11 cellular contexts compared by ENCODE assay signal in the genomic region with DNA sequence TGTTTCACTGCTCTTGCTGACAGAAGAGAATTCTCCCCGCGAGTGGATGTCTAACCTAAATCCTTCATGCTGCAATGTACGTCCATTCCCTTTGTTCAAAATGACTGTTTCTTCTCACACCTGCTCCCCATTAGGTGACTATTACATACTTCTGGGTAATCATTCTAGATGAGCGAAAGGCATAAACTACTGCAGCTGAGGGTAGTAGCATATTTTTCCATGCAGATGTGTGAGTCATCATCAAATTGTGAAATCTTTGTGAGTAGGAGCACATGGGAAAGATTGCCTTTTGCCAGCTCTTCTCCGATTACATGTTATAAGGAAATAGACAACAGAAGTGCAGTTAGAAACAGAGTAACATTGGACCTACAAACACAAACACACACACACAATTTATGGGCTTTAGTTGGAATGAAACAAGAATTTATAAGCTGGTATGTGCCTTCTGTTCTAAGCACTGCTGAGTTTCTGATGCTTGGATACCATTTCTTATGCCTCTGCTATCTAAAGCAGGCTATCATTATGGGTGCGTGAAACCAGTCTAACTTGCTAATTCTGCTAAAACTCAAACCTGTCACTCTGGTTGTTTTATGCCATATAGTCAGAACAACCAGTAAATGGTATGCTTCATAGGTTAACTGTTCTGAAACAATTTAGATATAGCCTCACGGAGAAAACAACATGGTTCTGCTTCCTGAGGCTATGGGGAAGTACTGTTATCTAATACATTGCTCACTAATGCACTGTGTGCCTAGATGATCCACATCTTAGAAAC.
DNase-seq lines count a peak whose midpoint lies in the region; ATAC-seq and TF ChIP-seq lines count a peak whose summit lies in the region.
"Had no signal": no experiment of that assay in that cellular context is flagged by ENCODE, and none has a peak within 500 bp of the region (broad histone marks: within the 10 kb centered on the region; RNA-seq: fewer than 3 reads in every experiment).

No MANE protein-coding gene starts in this region.

- H3K27me3 Mint-ChIP-seq in chondrocyte (ENCODE audit: low read depth), result peaks cover 7% of the 10 kb centered on the region
- H3K27me3 Mint-ChIP-seq: effector memory CD8-positive, alpha-beta T cell had no signal

- peak overlapping the region; percentile 23; the same call in 1 of the 2 replicates for H3K4me2 ChIP-seq in IMR-90 (ENCODE audit: low read depth, low read length)

- peak overlapping the region; percentile 46 for H3K27ac Mint-ChIP-seq in chondrocyte (ENCODE audit: unreplicated experiment)
- H3K27ac Mint-ChIP-seq: effector memory CD8-positive, alpha-beta T cell; naive B cell had no signal

- dilution Hi-C loops in IMR-90 (cut with HindIII; ENCODE audit: low sequenced_read_pairs, unreplicated experiment), result no loop called here

- ATAC-seq in IMR-90 (ENCODE audit: low read depth) (peak; percentile 79), mucosa of descending colon (peak; percentile 94), HG02642 (IDR thresholded peaks at IDR 0.05; ENCODE audit: poor library complexity, unreplicated experiment) (no peak)
- ATAC-seq: effector memory CD8-positive, alpha-beta T cell had no signal

- no peak for TF ChIP-seq RAD21 in IMR-90 (IDR thresholded peaks at IDR 0.05; ENCODE audit: low read length)

- no peak overlapping the region for H3K4me3 ChIP-seq in IMR-90 (ENCODE audit: insufficient read depth, low read depth, low read length)
- no peak overlapping the region for H3K4me3 ChIP-seq in mucosa of descending colon

- H3K79me1 ChIP-seq in IMR-90 (ENCODE audit: low read depth in 1 of 2, low read length in 2 of 2), result no peaks in the 10 kb centered on the region

- no peaks in the 10 kb centered on the region for H3K27me3 ChIP-seq in IMR-90 (ENCODE audit: control insufficient read depth, insufficient read depth, low read length)

- peaks cover 30% of the 10 kb centered on the region for H3K4me1 Mint-ChIP-seq in chondrocyte (ENCODE audit: low read depth)
- H3K4me1 Mint-ChIP-seq: naive B cell had no signal

- H3K4me1 ChIP-seq in IMR-90 (ENCODE audit: control insufficient read depth, insufficient read depth, low read length) (peaks cover 1% of the 10 kb centered on the region; the same call in 1 of the 2 replicates), mucosa of descending colon (ENCODE audit: low read depth) (peaks cover 11% of the 10 kb centered on the region)

- no peak overlapping the region for H4K5ac ChIP-seq in IMR-90 (ENCODE audit: low read depth, low read length)

- no peak overlapping the region for H3K4me3 Mint-ChIP-seq in chondrocyte (ENCODE audit: unreplicated experiment)
- H3K4me3 Mint-ChIP-seq: effector memory CD8-positive, alpha-beta T cell; naive B cell had no signal

- H3K18ac ChIP-seq in IMR-90 (ENCODE audit: low read depth, low read length), result no peak overlapping the region; the same call in 1 of the 2 replicates

- H4K20me1 ChIP-seq in IMR-90 (ENCODE audit: insufficient read depth, low read length), result no peaks in the 10 kb centered on the region

- H3K9ac ChIP-seq in IMR-90 (ENCODE audit: low read depth, low read length), result no peak overlapping the region

- H3K23ac ChIP-seq in IMR-90 (ENCODE audit: low read depth, low read length), result no peak overlapping the region

- BruUV-seq in IMR-90 (replicated peaks; lab: Mats Ljungman, UMichigan), result no TSS peak

- no peak overlapping the region for H2AK5ac ChIP-seq in IMR-90 (ENCODE audit: low read depth, low read length)

- no CpG with 5 or more reads among the region's 7 CpGs for WGBS in IMR-90 (ENCODE audit: extremely low coverage in 2 of 2, insufficient read length in 1 of 2), 2 experiments

- CTCF ChIA-PET in IMR-90 (lab: Yijun Ruan, JAX), result no interaction called here

- intact Hi-C loops in IMR-90 (cut with micrococcal nuclease), result loop anchor here (10.0 kb wide), 1 partner anchor 1115 kb away; no protein-coding TSS in a partner anchor
- intact Hi-C loops in mucosa of descending colon (cut with DNase I, micrococcal nuclease), result no loop called here

- no peak overlapping the region for H2BK120ac ChIP-seq in IMR-90 (ENCODE audit: low read depth, low read length)

- POLR2A ChIA-PET in IMR-90 (lab: Charles Lee; ENCODE audit: unreplicated experiment), result no interaction called here

- DNase-seq in AG08396 (ENCODE audit: low spot score), result peak; percentile 60
- peak; percentile 83 for DNase-seq in IMR-90
- no peak for DNase-seq in chondrocyte (ENCODE audit: low spot score)
- DNase-seq in mucosa of descending colon, result peak in 1 of 3 donors; percentile 40
- no peak for DNase-seq in DMS79 (lab: John Stamatoyannopoulos, UW)
- DNase-seq in C1 segment of cervical spinal cord (lab: John Stamatoyannopoulos, UW), result no peak
- no peak for DNase-seq in SHP77 (lab: John Stamatoyannopoulos, UW)
- DNase-seq: effector memory CD8-positive, alpha-beta T cell; naive B cell; RPMI8226 had no signal

- H3K36me3 ChIP-seq in IMR-90 (ENCODE audit: control insufficient read depth, insufficient read depth, low read length), result no peaks in the 10 kb centered on the region
- H3K36me3 ChIP-seq in mucosa of descending colon (ENCODE audit: low read depth), result no peaks in the 10 kb centered on the region

- TF ChIP-seq CTCF in IMR-90 (conservative IDR thresholded peaks at IDR 0.05; ENCODE audit: low read depth, low read length), result no peak
- no peak for TF ChIP-seq CTCF in chondrocyte (IDR thresholded peaks at IDR 0.05)
- TF ChIP-seq CTCF in mucosa of descending colon (IDR thresholded peaks at IDR 0.05), result no peak

- in situ Hi-C loops in IMR-90 (cut with MboI; ENCODE audit: low sequenced_read_pairs), result no loop called here

- no peak overlapping the region for H2AK9ac ChIP-seq in IMR-90 (replicated peaks; ENCODE audit: low read depth, low read length, poor library complexity)

- H2BK15ac ChIP-seq in IMR-90 (ENCODE audit: low read depth, low read length), result no peak overlapping the region

- no peak overlapping the region for H4K91ac ChIP-seq in IMR-90 (ENCODE audit: insufficient read depth, low read depth, low read length)

- no peaks in the 10 kb centered on the region for H3K36me3 Mint-ChIP-seq in chondrocyte (ENCODE audit: low read depth)
- H3K36me3 Mint-ChIP-seq: naive B cell had no signal

- H3K4ac ChIP-seq in IMR-90 (ENCODE audit: low read depth, low read length), result no peak overlapping the region

- no peak overlapping the region for H3K27ac ChIP-seq in IMR-90 (ENCODE audit: insufficient read depth, low read length)

- H2BK20ac ChIP-seq in IMR-90 (ENCODE audit: low read depth, low read length), result no peak overlapping the region

- no peaks in the 10 kb centered on the region for H3K9me1 ChIP-seq in IMR-90 (ENCODE audit: insufficient read depth, low read length)

- H3K56ac ChIP-seq in IMR-90 (ENCODE audit: extremely low read depth, insufficient read depth, low read length), result no peak overlapping the region

- H3K9me3 ChIP-seq in IMR-90 (ENCODE audit: control insufficient read depth, insufficient read depth, low read length) (no peaks in the 10 kb centered on the region), mucosa of descending colon (no peaks in the 10 kb centered on the region)

- no peaks in the 10 kb centered on the region for H3K9me3 Mint-ChIP-seq in chondrocyte (ENCODE audit: low read depth)
- H3K9me3 Mint-ChIP-seq: naive B cell had no signal

- no peak overlapping the region for H4K8ac ChIP-seq in IMR-90 (ENCODE audit: low read depth in 2 of 2, low read length in 2 of 2)

- no peak for TF ChIP-seq POLR2A in IMR-90 (IDR thresholded peaks at IDR 0.05; ENCODE audit: low read depth, low read length)

- H2BK5ac ChIP-seq in IMR-90 (ENCODE audit: low read depth, low read length, poor library complexity, severe bottlenecking), result no peak overlapping the region

- no peak overlapping the region for H3K14ac ChIP-seq in IMR-90 (replicated peaks; ENCODE audit: low read depth, low read length)

- H2AFZ ChIP-seq in IMR-90 (replicated peaks; ENCODE audit: low read length, poor library complexity), result no peak overlapping the region

TF ChIP-seq in IMR-90, 13 proteins besides CTCF, POLR2A, EP300 and RAD21:
- TF ChIP-seq BHLHE40 (IDR thresholded peaks at IDR 0.05; ENCODE audit: low read depth, low read length), result no peak
- peak; percentile 34; the same call in 1 of the 2 replicates for TF ChIP-seq FOS (IDR thresholded peaks at IDR 0.05; ENCODE audit: low read depth, low read length)
- no peak for TF ChIP-seq SMC3 (IDR thresholded peaks at IDR 0.05; ENCODE audit: low read depth, low read length)
- TF ChIP-seq RCOR1 (IDR thresholded peaks at IDR 0.05; ENCODE audit: insufficient replicate concordance, low read length), result no peak
- peak; percentile 84 for TF ChIP-seq CEBPB (IDR thresholded peaks at IDR 0.05; ENCODE audit: low read depth, low read length)
- TF ChIP-seq NFE2L2 (IDR thresholded peaks at IDR 0.05; ENCODE audit: low read depth, low read length), result no peak
- TF ChIP-seq, protein P1, sequence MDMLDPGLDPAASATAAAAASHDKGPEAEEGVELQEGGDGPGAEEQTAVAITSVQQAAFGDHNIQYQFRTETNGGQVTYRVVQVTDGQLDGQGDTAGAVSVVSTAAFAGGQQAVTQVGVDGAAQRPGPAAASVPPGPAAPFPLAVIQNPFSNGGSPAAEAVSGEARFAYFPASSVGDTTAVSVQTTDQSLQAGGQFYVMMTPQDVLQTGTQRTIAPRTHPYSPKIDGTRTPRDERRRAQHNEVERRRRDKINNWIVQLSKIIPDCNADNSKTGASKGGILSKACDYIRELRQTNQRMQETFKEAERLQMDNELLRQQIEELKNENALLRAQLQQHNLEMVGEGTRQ (IDR thresholded peaks at IDR 0.05; ENCODE audit: low read depth, low read length), result no peak
- TF ChIP-seq CHD1 (IDR thresholded peaks at IDR 0.05; ENCODE audit: low read depth, low read length), result no peak
- TF ChIP-seq MAFK (IDR thresholded peaks at IDR 0.05; ENCODE audit: low read depth, low read length), result no peak
- TF ChIP-seq MXI1 (IDR thresholded peaks at IDR 0.05; ENCODE audit: borderline replicate concordance, low read depth, low read length), result no peak
- no peak for TF ChIP-seq RFX5 (IDR thresholded peaks at IDR 0.05; ENCODE audit: low read depth, low read length)
- no peak for TF ChIP-seq MAZ (IDR thresholded peaks at IDR 0.05; ENCODE audit: borderline replicate concordance, low read depth, low read length)
- TF ChIP-seq, protein P2, sequence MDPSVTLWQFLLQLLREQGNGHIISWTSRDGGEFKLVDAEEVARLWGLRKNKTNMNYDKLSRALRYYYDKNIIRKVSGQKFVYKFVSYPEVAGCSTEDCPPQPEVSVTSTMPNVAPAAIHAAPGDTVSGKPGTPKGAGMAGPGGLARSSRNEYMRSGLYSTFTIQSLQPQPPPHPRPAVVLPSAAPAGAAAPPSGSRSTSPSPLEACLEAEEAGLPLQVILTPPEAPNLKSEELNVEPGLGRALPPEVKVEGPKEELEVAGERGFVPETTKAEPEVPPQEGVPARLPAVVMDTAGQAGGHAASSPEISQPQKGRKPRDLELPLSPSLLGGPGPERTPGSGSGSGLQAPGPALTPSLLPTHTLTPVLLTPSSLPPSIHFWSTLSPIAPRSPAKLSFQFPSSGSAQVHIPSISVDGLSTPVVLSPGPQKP (IDR thresholded peaks at IDR 0.05; ENCODE audit: borderline replicate concordance, low read depth, low read length), result no peak

Comparison
In these comparisons a context has a peak if more than half of its experiments do, and no peak if none do; other contexts are left out.
1. DNase-seq: peak in AG08396 (single experiment) and IMR-90 (single experiment); none in chondrocyte (single experiment), DMS79 (single experiment), C1 segment of cervical spinal cord (0 of 14) and SHP77 (0 of 2).